In the genomic region with DNA sequence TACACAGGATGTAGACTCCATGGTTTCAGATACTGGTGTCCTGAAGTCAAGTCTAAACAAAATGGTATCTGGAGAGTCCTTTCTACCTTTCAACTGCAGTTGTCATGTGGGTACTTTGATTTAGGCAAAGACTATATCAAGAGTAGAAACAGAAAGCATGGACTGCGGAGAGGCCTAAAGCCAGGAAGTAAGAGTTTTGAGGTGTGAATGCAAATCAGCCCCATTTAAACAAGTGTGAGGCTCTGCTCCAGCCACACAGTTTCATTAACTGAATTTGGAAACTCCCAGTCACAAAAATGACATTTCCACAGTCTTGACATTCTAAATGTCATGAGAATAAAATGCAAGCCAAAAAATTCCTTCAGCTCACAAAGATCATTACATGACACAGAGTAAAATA, we compare ENCODE assay signal across 13 cellular contexts.
DNase-seq lines count a peak whose midpoint lies in the region; ATAC-seq lines count a peak whose summit lies in the region.
"Had no signal": no experiment of that assay in that cellular context is flagged by ENCODE, and none has a peak within 500 bp of the region (broad histone marks: within the 10 kb centered on the region; RNA-seq: fewer than 3 reads in every experiment).

No MANE protein-coding gene starts in this region.

- no peak for DNase-seq in activated gamma-delta T cell (lab: John Stamatoyannopoulos, UW)
- no peak for DNase-seq in KBM-7
- no peak for DNase-seq in left ventricle myocardium superior
- no peak for DNase-seq in Right ventricle myocardium superior
- DNase-seq: activated naive CD4-positive, alpha-beta T cell; COR-L47; HCEC 1CT; NCI-H2081 treated with DMSO at 0.1 percent for 48 hours; ovary had no signal

- H3K27me3 Mint-ChIP-seq in activated T-helper 17 cell treated with anti-CD3 and anti-CD28 coated beads, Interleukin-2, amount 50 U/mL, for 72 hours, result no peaks in the 10 kb centered on the region

- intact Hi-C loops in left ventricle myocardium superior (cut with micrococcal nuclease) (no loop called here), Right ventricle myocardium superior (cut with DNase I) (no loop called here)

- H3K4me3 Mint-ChIP-seq in activated T-helper 17 cell treated with anti-CD3 and anti-CD28 coated beads, Interleukin-2, amount 50 U/mL, for 72 hours, result no peak overlapping the region

- H3K4me1 Mint-ChIP-seq in activated T-helper 17 cell treated with anti-CD3 and anti-CD28 coated beads, Interleukin-2, amount 50 U/mL, for 72 hours, result no peaks in the 10 kb centered on the region

- peaks cover 56% of the 10 kb centered on the region for H3K36me3 Mint-ChIP-seq in activated T-helper 17 cell treated with anti-CD3 and anti-CD28 coated beads, Interleukin-2, amount 50 U/mL, for 72 hours (ENCODE audit: low read depth)

- no peaks in the 10 kb centered on the region for H3K9me3 Mint-ChIP-seq in activated T-helper 17 cell treated with anti-CD3 and anti-CD28 coated beads, Interleukin-2, amount 50 U/mL, for 72 hours

- H3K27ac Mint-ChIP-seq in activated T-helper 17 cell treated with anti-CD3 and anti-CD28 coated beads, Interleukin-2, amount 50 U/mL, for 72 hours, result no peak overlapping the region

- ATAC-seq in GM18502 (IDR thresholded peaks at IDR 0.05; ENCODE audit: poor library complexity, unreplicated experiment) (peak; percentile 99), GM19468 (IDR thresholded peaks at IDR 0.05; ENCODE audit: extremely low read depth, unreplicated experiment) (peak; percentile 92), HG03060 (IDR thresholded peaks at IDR 0.05; ENCODE audit: low read depth, unreplicated experiment) (peak; percentile 97), left ventricle myocardium superior (no peak), Right ventricle myocardium superior (ENCODE audit: poor library complexity) (no peak)
- ATAC-seq in activated T-helper 17 cell treated with anti-CD3 and anti-CD28 coated beads, Interleukin-2, amount 50 U/mL, for 72 hours (replicated peaks), result peak; percentile 64

- in situ Hi-C loops in KBM-7 (cut with MboI; ENCODE audit: low pct_unique_long_range_greater_than_20kb, low sequenced_read_pairs), result no loop called here

Comparison
In these comparisons a context has a peak if more than half of its experiments do, and no peak if none do; other contexts are left out.
1. ATAC-seq: peak in GM18502 (single experiment), GM19468 (single experiment), HG03060 (single experiment) and activated T-helper 17 cell treated with anti-CD3 and anti-CD28 coated beads, Interleukin-2, amount 50 U/mL, for 72 hours (single experiment); none in left ventricle myocardium superior (single experiment) and Right ventricle myocardium superior (single experiment).